Comparison of ENCODE assay signal across 11 cellular contexts in the genomic region with DNA sequence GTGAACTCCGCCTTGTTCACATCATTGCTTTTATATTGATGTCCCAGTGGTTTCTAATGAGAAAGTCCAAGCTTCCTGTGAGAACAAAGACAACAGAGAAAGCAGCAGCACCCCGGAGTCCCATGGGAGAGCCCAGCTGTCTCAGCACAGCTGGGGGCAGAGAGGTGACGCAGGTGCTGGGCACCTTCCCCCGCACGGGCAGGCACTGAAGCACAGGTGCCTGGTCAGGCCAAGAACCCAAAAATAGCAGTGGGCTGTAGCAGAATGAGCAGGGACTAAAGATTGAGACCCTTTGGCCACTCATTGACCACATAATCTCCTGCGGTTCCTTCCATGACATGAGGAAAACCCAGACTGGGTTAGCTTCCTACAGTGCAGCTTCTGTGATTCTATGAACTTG. TPM values are rescaled to one million over a fixed set of nuclear protein-coding genes. Genes with fewer than 3 reads are reported as not detected.
DNase-seq lines count a peak whose midpoint lies in the region; ATAC-seq lines count a peak whose summit lies in the region.
"Had no signal": no experiment of that assay in that cellular context is flagged by ENCODE, and none has a peak within 500 bp of the region (broad histone marks: within the 10 kb centered on the region; RNA-seq: fewer than 3 reads in every experiment).

No MANE protein-coding gene starts in this region.

- DNase-seq in DMS153 treated with DMSO at 0.1 percent for 48 hours (lab: John Stamatoyannopoulos, UW; ENCODE audit: unreplicated experiment), result peak; percentile 88
- peak; percentile 82 for DNase-seq in NCI-H146 (lab: John Stamatoyannopoulos, UW)
- DNase-seq in Right ventricle myocardium superior, result no peak
- no peak for DNase-seq in iPS-NIHi7 (ENCODE audit: extremely low spot score)
- DNase-seq in mucosa of gallbladder (ENCODE audit: low spot score), result no peak
- no peak for DNase-seq in SKM-1 (lab: John Stamatoyannopoulos, UW; ENCODE audit: unreplicated experiment)
- DNase-seq: activated gamma-delta T cell, NCI-H82, stomach had no signal

- intact Hi-C loops in Right ventricle myocardium superior (cut with DNase I), result no loop called here

- ATAC-seq in GM19455 (IDR thresholded peaks at IDR 0.05; ENCODE audit: unreplicated experiment), result peak; percentile 91
- ATAC-seq in HG02970 (IDR thresholded peaks at IDR 0.05; ENCODE audit: low FRiP score, unreplicated experiment), result peak; percentile 64
- no peak for ATAC-seq in Right ventricle myocardium superior (ENCODE audit: poor library complexity)

RNA-seq across cellular contexts. Expression of a gene that starts 18.8 kb away (rescaled TPM):
- 2.1 TPM for total RNA-seq in Right ventricle myocardium superior
- 12.8 TPM for total RNA-seq in mucosa of gallbladder

RNA-seq across cellular contexts. Expression of a gene that starts 19.2 kb away (rescaled TPM):
- total RNA-seq in Right ventricle myocardium superior (30.1 TPM), mucosa of gallbladder (37.1 TPM)

Comparison
In these comparisons a context has a peak if more than half of its experiments do, and no peak if none do; other contexts are left out.
1. DNase-seq: peak in DMS153 treated with DMSO at 0.1 percent for 48 hours (single experiment) and NCI-H146 (single experiment); none in Right ventricle myocardium superior (single experiment), iPS-NIHi7 (single experiment), mucosa of gallbladder (single experiment) and SKM-1 (single experiment).